Comparison of ENCODE assay signal across 14 cellular contexts in the genomic region with DNA sequence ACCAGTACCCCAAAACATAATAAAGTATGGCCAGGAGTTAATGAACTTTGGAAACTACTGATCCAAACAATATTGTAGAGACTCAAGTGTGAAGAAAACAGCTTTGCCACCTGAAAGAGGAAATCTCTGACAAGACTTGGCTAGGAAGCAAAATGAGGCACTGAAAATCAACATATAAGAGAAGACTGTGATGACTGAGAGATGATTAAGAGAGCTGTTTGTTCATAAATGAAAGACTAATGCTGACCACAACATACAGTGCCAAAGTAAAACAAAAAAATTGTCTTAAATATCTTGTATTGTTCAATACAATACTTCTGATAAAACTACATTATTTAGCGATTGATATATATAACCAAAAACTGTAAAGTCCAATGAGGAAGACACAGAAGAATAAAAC. TPM values are rescaled to one million over a fixed set of nuclear protein-coding genes. Genes with fewer than 3 reads are reported as not detected.
DNase-seq lines count a peak whose midpoint lies in the region; ATAC-seq and TF ChIP-seq lines count a peak whose summit lies in the region.
"Had no signal": no experiment of that assay in that cellular context is flagged by ENCODE, and none has a peak within 500 bp of the region (broad histone marks: within the 10 kb centered on the region; RNA-seq: fewer than 3 reads in every experiment).

No MANE protein-coding gene starts in this region.

- H3K9ac ChIP-seq in mesenchymal stem cell (ENCODE audit: low read length), result peak overlapping the region; percentile 51

- H3K4me2 ChIP-seq in GM23338 (no peak overlapping the region), mesenchymal stem cell (ENCODE audit: low read length, poor library complexity, severe bottlenecking) (no peak overlapping the region)

- no peak for TF ChIP-seq POLR2A in lower leg skin (IDR thresholded peaks at IDR 0.05)

- no peak overlapping the region for H3K18ac ChIP-seq in mesenchymal stem cell (ENCODE audit: low read depth in 1 of 2, low read length in 2 of 2)

- H3F3A ChIP-seq in GM23338 (replicated peaks; ENCODE audit: low read depth), result no peaks in the 10 kb centered on the region

- H3K9me3 Mint-ChIP-seq in CD4-positive, CD25-positive, alpha-beta regulatory T cell, result no peaks in the 10 kb centered on the region
- H3K9me3 Mint-ChIP-seq in GM23338, result no peaks in the 10 kb centered on the region
- H3K9me3 Mint-ChIP-seq in activated T-helper 1 cell treated with anti-CD3 and anti-CD28 coated beads, Interleukin-12 subunit alpha, Interleukin-12 subunit beta, Interleukin-2, Interleukin-4 antibody, amounts not matched to agents 30 ng/mL and 10 ng/mL and 1 ng/mL, durations not matched to agents 14 hours and 24 hours and 36 hours, result no peaks in the 10 kb centered on the region
- H3K9me3 Mint-ChIP-seq: brain; effector memory CD8-positive, alpha-beta T cell; WTC11 had no signal

- H3K27ac ChIP-seq in CD4-positive, CD25-positive, alpha-beta regulatory T cell (ENCODE audit: insufficient read depth, low read length, poor library complexity, severe bottlenecking), result peak overlapping the region; percentile 14
- peak overlapping the region; percentile 45; the same call in 1 of the 2 replicates for H3K27ac ChIP-seq in GM23338 (ENCODE audit: low read depth)
- H3K27ac ChIP-seq in mesenchymal stem cell (ENCODE audit: low read length, poor library complexity, severe bottlenecking), result no peak overlapping the region
- H3K27ac ChIP-seq: right atrium auricular region, stomach had no signal

- H3K27ac Mint-ChIP-seq in CD4-positive, CD25-positive, alpha-beta regulatory T cell, result no peak overlapping the region
- H3K27ac Mint-ChIP-seq in GM23338, result no peak overlapping the region
- H3K27ac Mint-ChIP-seq in activated T-helper 1 cell treated with anti-CD3 and anti-CD28 coated beads, Interleukin-12 subunit alpha, Interleukin-12 subunit beta, Interleukin-2, Interleukin-4 antibody, amounts not matched to agents 30 ng/mL and 10 ng/mL and 1 ng/mL, durations not matched to agents 14 hours and 24 hours and 36 hours, result peak overlapping the region; percentile 20
- H3K27ac Mint-ChIP-seq: WTC11 had no signal

- no peak overlapping the region for H2BK12ac ChIP-seq in mesenchymal stem cell (ENCODE audit: low read length in 2 of 2)

- H3K4me3 Mint-ChIP-seq in CD4-positive, CD25-positive, alpha-beta regulatory T cell, result peak overlapping the region; percentile 34 to 57 (median 52)
- H3K4me3 Mint-ChIP-seq in GM23338, result no peak overlapping the region
- H3K4me3 Mint-ChIP-seq in activated T-helper 1 cell treated with anti-CD3 and anti-CD28 coated beads, Interleukin-12 subunit alpha, Interleukin-12 subunit beta, Interleukin-2, Interleukin-4 antibody, amounts not matched to agents 30 ng/mL and 10 ng/mL and 1 ng/mL, durations not matched to agents 14 hours and 24 hours and 36 hours, result no peak overlapping the region
- H3K4me3 Mint-ChIP-seq: WTC11 had no signal

- no peak overlapping the region for H2AFZ ChIP-seq in GM23338
- H2AFZ ChIP-seq in mesenchymal stem cell (ENCODE audit: low read depth, low read length), result no peak overlapping the region

- peaks cover 9% of the 10 kb centered on the region for H3K36me3 Mint-ChIP-seq in CD4-positive, CD25-positive, alpha-beta regulatory T cell
- H3K36me3 Mint-ChIP-seq in GM23338 (ENCODE audit: low read depth), result peaks cover 22% of the 10 kb centered on the region; the same call in 2 of the 3 replicates
- peaks cover 11% of the 10 kb centered on the region for H3K36me3 Mint-ChIP-seq in activated T-helper 1 cell treated with anti-CD3 and anti-CD28 coated beads, Interleukin-12 subunit alpha, Interleukin-12 subunit beta, Interleukin-2, Interleukin-4 antibody, amounts not matched to agents 30 ng/mL and 10 ng/mL and 1 ng/mL, durations not matched to agents 14 hours and 24 hours and 36 hours (ENCODE audit: low read depth)

- peaks cover 27% of the 10 kb centered on the region for H4K20me1 ChIP-seq in GM23338 (replicated peaks; ENCODE audit: insufficient read depth)

- no peak overlapping the region for H3K14ac ChIP-seq in mesenchymal stem cell (ENCODE audit: low read length in 2 of 2)

- intact Hi-C loops in activated T-helper 1 cell treated with anti-CD3 and anti-CD28 coated beads, Interleukin-12 subunit alpha, Interleukin-12 subunit beta, Interleukin-2, Interleukin-4 antibody, amounts not matched to agents 30 ng/mL and 10 ng/mL and 1 ng/mL, durations not matched to agents 14 hours and 24 hours and 36 hours (cut with micrococcal nuclease), result no loop called here
- intact Hi-C loops in lower leg skin (cut with DNase I; ENCODE audit: low total_unique reads), result no loop called here

- no peak overlapping the region for H2BK15ac ChIP-seq in mesenchymal stem cell (ENCODE audit: low read depth, poor library complexity, severe bottlenecking)

- no peaks in the 10 kb centered on the region for H3K27me3 Mint-ChIP-seq in CD4-positive, CD25-positive, alpha-beta regulatory T cell
- H3K27me3 Mint-ChIP-seq in GM23338 (ENCODE audit: insufficient read depth, low read depth, poor library complexity), result peaks cover 2% of the 10 kb centered on the region
- no peaks in the 10 kb centered on the region for H3K27me3 Mint-ChIP-seq in activated T-helper 1 cell treated with anti-CD3 and anti-CD28 coated beads, Interleukin-12 subunit alpha, Interleukin-12 subunit beta, Interleukin-2, Interleukin-4 antibody, amounts not matched to agents 30 ng/mL and 10 ng/mL and 1 ng/mL, durations not matched to agents 14 hours and 24 hours and 36 hours (ENCODE audit: insufficient read depth)
- H3K27me3 Mint-ChIP-seq: brain; effector memory CD8-positive, alpha-beta T cell had no signal

- H2AK5ac ChIP-seq in mesenchymal stem cell (ENCODE audit: low read length, severe bottlenecking), result no peak overlapping the region

- H3K79me1 ChIP-seq in mesenchymal stem cell (replicated peaks; ENCODE audit: low read length, poor library complexity, severe bottlenecking), result peaks cover 2% of the 10 kb centered on the region

- peak overlapping the region; percentile 32 for H3K4me3 ChIP-seq in CD4-positive, CD25-positive, alpha-beta regulatory T cell (ENCODE audit: low read depth, low read length)
- H3K4me3 ChIP-seq in GM23338, result no peak overlapping the region
- no peak overlapping the region for H3K4me3 ChIP-seq in mesenchymal stem cell (ENCODE audit: insufficient read depth in 1 of 2, low read depth in 1 of 2, low read length in 2 of 2)
- no peak overlapping the region for H3K4me3 ChIP-seq in lower leg skin (ENCODE audit: low read depth, poor library complexity, severe bottlenecking)
- H3K4me3 ChIP-seq: right atrium auricular region, stomach had no signal

- H3K27me3 ChIP-seq in CD4-positive, CD25-positive, alpha-beta regulatory T cell (ENCODE audit: control insufficient read depth, insufficient read depth, low read length), result no peaks in the 10 kb centered on the region
- no peaks in the 10 kb centered on the region for H3K27me3 ChIP-seq in GM23338 (ENCODE audit: insufficient read depth)
- H3K27me3 ChIP-seq in mesenchymal stem cell (ENCODE audit: control insufficient read depth in 1 of 2, insufficient read depth in 1 of 2, low read length in 2 of 2), result no peaks in the 10 kb centered on the region
- H3K27me3 ChIP-seq: right atrium auricular region, stomach had no signal

- no peak overlapping the region for H4K91ac ChIP-seq in mesenchymal stem cell (ENCODE audit: low read length)

- H3K9me2 ChIP-seq in GM23338 (ENCODE audit: insufficient read depth), result no peaks in the 10 kb centered on the region

- peaks cover 88% of the 10 kb centered on the region for H3K79me2 ChIP-seq in GM23338 (replicated peaks; ENCODE audit: insufficient read depth)

- H3K9me3 ChIP-seq in CD4-positive, CD25-positive, alpha-beta regulatory T cell (ENCODE audit: control insufficient read depth in 2 of 2, low read length in 2 of 2), result no peaks in the 10 kb centered on the region
- no peaks in the 10 kb centered on the region for H3K9me3 ChIP-seq in mesenchymal stem cell (ENCODE audit: control insufficient read depth, low read length)
- H3K9me3 ChIP-seq: right atrium auricular region, stomach had no signal

- H2BK120ac ChIP-seq in mesenchymal stem cell (ENCODE audit: low read depth, low read length), result no peak overlapping the region

- no peak overlapping the region for H2BK5ac ChIP-seq in mesenchymal stem cell (ENCODE audit: low read depth, low read length, poor library complexity, severe bottlenecking)

- DNase-seq in CD4-positive, CD25-positive, alpha-beta regulatory T cell, result no peak
- DNase-seq in GM23338 (ENCODE audit: low spot score) (no peak), mesenchymal stem cell (no peak), lower leg skin (ENCODE audit: low spot score in 2 of 2) (no peak), occipital lobe (lab: John Stamatoyannopoulos, UW) (no peak), DMS 273 (lab: John Stamatoyannopoulos, UW; ENCODE audit: unreplicated experiment) (no peak)
- DNase-seq in activated T-helper 1 cell treated with anti-CD3 and anti-CD28 coated beads, Interleukin-12 subunit alpha, Interleukin-12 subunit beta, Interleukin-2, Interleukin-4 antibody, amounts not matched to agents 30 ng/mL and 10 ng/mL and 1 ng/mL, durations not matched to agents 14 hours and 24 hours and 36 hours (ENCODE audit: low spot score), result no peak
- DNase-seq in stimulated activated CD4-positive, alpha-beta T cell treated with anti-CD3 and anti-CD28 coated beads, Interleukin-4, amount 100 ng/mL, for 1 hour, result no peak
- DNase-seq: effector memory CD8-positive, alpha-beta T cell; kidney; stomach had no signal

- H3K4me1 Mint-ChIP-seq in CD4-positive, CD25-positive, alpha-beta regulatory T cell, result peaks cover 27 to 70% (median 40%) of the 10 kb centered on the region in 4 donors
- H3K4me1 Mint-ChIP-seq in GM23338, result no peaks in the 10 kb centered on the region
- H3K4me1 Mint-ChIP-seq in activated T-helper 1 cell treated with anti-CD3 and anti-CD28 coated beads, Interleukin-12 subunit alpha, Interleukin-12 subunit beta, Interleukin-2, Interleukin-4 antibody, amounts not matched to agents 30 ng/mL and 10 ng/mL and 1 ng/mL, durations not matched to agents 14 hours and 24 hours and 36 hours (ENCODE audit: low read depth), result peaks cover 40% of the 10 kb centered on the region
- H3K4me1 Mint-ChIP-seq: WTC11 had no signal

- H3K36me3 ChIP-seq in CD4-positive, CD25-positive, alpha-beta regulatory T cell (ENCODE audit: control insufficient read depth, insufficient read depth, low read length), result peaks cover 40% of the 10 kb centered on the region
- H3K36me3 ChIP-seq in GM23338 (ENCODE audit: insufficient read depth) (peaks cover 24% of the 10 kb centered on the region), mesenchymal stem cell (ENCODE audit: control insufficient read depth in 1 of 2, insufficient read depth in 2 of 2, low read depth in 1 of 2, low read length in 2 of 2) (peaks cover 10 to 43% of the 10 kb centered on the region in 2 experiments)

- H3K23ac ChIP-seq in mesenchymal stem cell (ENCODE audit: low read length in 2 of 2), result no peak overlapping the region

- TF ChIP-seq CTCF in GM23338 (conservative IDR thresholded peaks at IDR 0.05; ENCODE audit: low read depth in 2 of 2), result no peak
- no peak for TF ChIP-seq CTCF in lower leg skin (IDR thresholded peaks at IDR 0.05)

- peaks cover 56% of the 10 kb centered on the region for H3K4me1 ChIP-seq in CD4-positive, CD25-positive, alpha-beta regulatory T cell (ENCODE audit: control insufficient read depth, insufficient read depth, low read length, poor library complexity, severe bottlenecking)
- peaks cover 1% of the 10 kb centered on the region; the same call in 1 of the 2 replicates for H3K4me1 ChIP-seq in GM23338 (ENCODE audit: insufficient read depth)
- H3K4me1 ChIP-seq in mesenchymal stem cell (ENCODE audit: control insufficient read depth, insufficient read depth, low read depth, low read length), result peaks cover 5% of the 10 kb centered on the region

- WGBS in mesenchymal stem cell, result no CpG with 5 or more reads among the region's 1 CpG
- 94 to 95% methylated on average over 1 of the region's 1 CpG for WGBS in lower leg skin, 2 donors

- no peak overlapping the region for H3K4ac ChIP-seq in mesenchymal stem cell (ENCODE audit: low read depth in 1 of 2, low read length in 2 of 2)

- ATAC-seq in CD4-positive, CD25-positive, alpha-beta regulatory T cell (ENCODE audit: low read depth in 2 of 2), result no peak
- no peak for ATAC-seq in GM23338
- ATAC-seq: effector memory CD8-positive, alpha-beta T cell; WTC11 had no signal

- no peak overlapping the region for H4K8ac ChIP-seq in mesenchymal stem cell (ENCODE audit: low read length)

RNA-seq across cellular contexts. Expression of gene RC3H2, which starts 7.2 kb away (rescaled TPM):
- total RNA-seq in CD4-positive, CD25-positive, alpha-beta regulatory T cell, result 82.4 TPM
- 10 to 100 TPM; 23.2 to 35.7 (median 28.0) TPM for polyA plus RNA-seq in CD4-positive, CD25-positive, alpha-beta regulatory T cell
- total RNA-seq in GM23338 (2014; rRNA removed; shearing (Covaris generic)), result 37.5 and 42.1 TPM in 2 replicates
- 20.6 and 24.9 TPM in 2 replicates for polyA plus RNA-seq in GM23338 (2016; fragmentation: Nextera tagmentation; extraction: Ambion mirVana)
- 39.8 and 49.3 TPM in 2 replicates for total RNA-seq in activated T-helper 1 cell treated with anti-CD3 and anti-CD28 coated beads, Interleukin-12 subunit alpha, Interleukin-12 subunit beta, Interleukin-2, Interleukin-4 antibody, amounts not matched to agents 30 ng/mL and 10 ng/mL and 1 ng/mL, durations not matched to agents 14 hours and 24 hours and 36 hours
- 37.5 TPM for polyA plus RNA-seq in mesenchymal stem cell (2013, experiment 1 of 2)
- polyA plus RNA-seq in mesenchymal stem cell (2013, experiment 2 of 2), result 37.0 TPM
- total RNA-seq in lower leg skin (10 to 100 TPM; 24.2 to 30.9 (median 27.1) TPM), occipital lobe (125 TPM)

RNA-seq across cellular contexts. Expression of gene ZBTB6, which starts 15.2 kb away (rescaled TPM):
- 4.5 TPM for total RNA-seq in CD4-positive, CD25-positive, alpha-beta regulatory T cell
- 1 to 10 TPM in 3 of 4 donors, under 1 TPM in 1; 0.87 to 3.2 (median 1.8) TPM for polyA plus RNA-seq in CD4-positive, CD25-positive, alpha-beta regulatory T cell
- total RNA-seq in GM23338 (2014; rRNA removed; shearing (Covaris generic)), result 12.7 and 16.9 TPM in 2 replicates
- polyA plus RNA-seq in GM23338 (2016; fragmentation: Nextera tagmentation; extraction: Ambion mirVana), result 3.2 and 4.0 TPM in 2 replicates
- total RNA-seq in activated T-helper 1 cell treated with anti-CD3 and anti-CD28 coated beads, Interleukin-12 subunit alpha, Interleukin-12 subunit beta, Interleukin-2, Interleukin-4 antibody, amounts not matched to agents 30 ng/mL and 10 ng/mL and 1 ng/mL, durations not matched to agents 14 hours and 24 hours and 36 hours, result 12.1 and 12.6 TPM in 2 replicates
- 4.8 TPM for polyA plus RNA-seq in mesenchymal stem cell (2013, experiment 1 of 2)
- 5.3 TPM for polyA plus RNA-seq in mesenchymal stem cell (2013, experiment 2 of 2)
- total RNA-seq in lower leg skin (1 to 10 TPM; 6.9 to 9.6 (median 8.3) TPM), occipital lobe (88.0 TPM)

RNA-seq across cellular contexts. Expression of gene ZBTB26, which starts 33.3 kb away (rescaled TPM):
- 5.9 TPM for total RNA-seq in CD4-positive, CD25-positive, alpha-beta regulatory T cell
- polyA plus RNA-seq in CD4-positive, CD25-positive, alpha-beta regulatory T cell, result 1 to 10 TPM in 2 of 4 donors, under 1 TPM in 2; 0.70 to 1.4 (median 1.1) TPM
- 9.0 and 9.7 TPM in 2 replicates for total RNA-seq in GM23338 (2014; rRNA removed; shearing (Covaris generic))
- polyA plus RNA-seq in GM23338 (2016; fragmentation: Nextera tagmentation; extraction: Ambion mirVana), result 2.7 and 3.0 TPM in 2 replicates
- 8.3 and 9.9 TPM in 2 replicates for total RNA-seq in activated T-helper 1 cell treated with anti-CD3 and anti-CD28 coated beads, Interleukin-12 subunit alpha, Interleukin-12 subunit beta, Interleukin-2, Interleukin-4 antibody, amounts not matched to agents 30 ng/mL and 10 ng/mL and 1 ng/mL, durations not matched to agents 14 hours and 24 hours and 36 hours
- 2.3 TPM for polyA plus RNA-seq in mesenchymal stem cell (2013, experiment 1 of 2)
- 2.3 TPM for polyA plus RNA-seq in mesenchymal stem cell (2013, experiment 2 of 2)
- total RNA-seq in lower leg skin (1 to 10 TPM; 2.0 to 5.9 (median 4.8) TPM), occipital lobe (10.6 TPM)

RNA-seq across cellular contexts. Expression of gene RABGAP1, which starts 42.9 kb away (rescaled TPM):
- 50.7 TPM for total RNA-seq in CD4-positive, CD25-positive, alpha-beta regulatory T cell
- 10 to 100 TPM; 19.2 to 28.8 (median 25.2) TPM for polyA plus RNA-seq in CD4-positive, CD25-positive, alpha-beta regulatory T cell
- total RNA-seq in GM23338 (2014; rRNA removed; shearing (Covaris generic)), result 33.9 and 34.0 TPM in 2 replicates
- polyA plus RNA-seq in GM23338 (2016; fragmentation: Nextera tagmentation; extraction: Ambion mirVana), result 8.1 and 8.5 TPM in 2 replicates
- total RNA-seq in activated T-helper 1 cell treated with anti-CD3 and anti-CD28 coated beads, Interleukin-12 subunit alpha, Interleukin-12 subunit beta, Interleukin-2, Interleukin-4 antibody, amounts not matched to agents 30 ng/mL and 10 ng/mL and 1 ng/mL, durations not matched to agents 14 hours and 24 hours and 36 hours, result 26.6 and 30.2 TPM in 2 replicates
- 24.0 TPM for polyA plus RNA-seq in mesenchymal stem cell (2013, experiment 1 of 2)
- 23.7 TPM for polyA plus RNA-seq in mesenchymal stem cell (2013, experiment 2 of 2)
- total RNA-seq in lower leg skin, result 10 to 100 TPM; 36.7 to 52.1 (median 45.4) TPM
- 115 TPM for total RNA-seq in occipital lobe

Comparison
In these comparisons a context has a peak if more than half of its experiments do, and no peak if none do; other contexts are left out.
1. H3K4me3 Mint-ChIP-seq: peak in CD4-positive, CD25-positive, alpha-beta regulatory T cell (4 of 4); none in GM23338 (single experiment) and activated T-helper 1 cell treated with anti-CD3 and anti-CD28 coated beads, Interleukin-12 subunit alpha, Interleukin-12 subunit beta, Interleukin-2, Interleukin-4 antibody, amounts not matched to agents 30 ng/mL and 10 ng/mL and 1 ng/mL, durations not matched to agents 14 hours and 24 hours and 36 hours (single experiment).